17 cellular contexts compared by ENCODE assay signal in genomic region chr19:1441022-1441426, GRCh38. TPM values are rescaled to one million over a fixed set of nuclear protein-coding genes. Genes with fewer than 3 reads are reported as not detected.
A peak's percentile ranks its signal among the peaks of the same experiment; 100 is the strongest.
DNase-seq lines count a peak whose midpoint lies in the region; ATAC-seq, FAIRE-seq and TF ChIP-seq lines count a peak whose summit lies in the region.
"Had no signal": no experiment of that assay in that cellular context is flagged by ENCODE, and none has a peak within 500 bp of the region (broad histone marks: within the 10 kb centered on the region; RNA-seq: fewer than 3 reads in every experiment).

No MANE protein-coding gene starts in this region.

- no peak overlapping the region for H4K91ac ChIP-seq in H1 (replicated peaks; ENCODE audit: insufficient read length, low read length)

- no peak for TF ChIP-seq RAD21 in H1 (IDR thresholded peaks at IDR 0.05 in 1 of 2, conservative IDR thresholded peaks at IDR 0.05 in 1 of 2; ENCODE audit: low read depth in 2 of 2, low read length in 2 of 2)

- H2BK15ac ChIP-seq in H1 (ENCODE audit: low read length): no peak overlapping the region

- ATAC-seq in Panc1 (no peak), HG03439 (IDR thresholded peaks at IDR 0.05; ENCODE audit: unreplicated experiment) (no peak), HG03196 (IDR thresholded peaks at IDR 0.05; ENCODE audit: unreplicated experiment) (no peak)
- no peak for ATAC-seq in stimulated activated memory B cell treated with anti-CD40 and anti-IgM and Interleukin-4, amounts not matched to agents 10 μg/mL and 1 μg/mL and 100 μg/mL, for 72 hours
- ATAC-seq: heart right ventricle, left lung, pancreas had no signal

- H3K56ac ChIP-seq in H1 (replicated peaks; ENCODE audit: insufficient read length, low read depth, low read length): no peak overlapping the region

- no peak for FAIRE-seq in H1 (lab: Jason Lieb, UNC)
- FAIRE-seq: HTR-8/SVneo, pancreas had no signal

- no peaks in the 10 kb centered on the region for H3K27me3 Mint-ChIP-seq in activated naive CD4-positive, alpha-beta T cell treated with anti-CD3 and anti-CD28 coated beads, Interleukin-2, amount 50 U/mL, for 24 hours
- H3K27me3 Mint-ChIP-seq in stimulated activated memory B cell treated with anti-CD40 and anti-IgM and Interleukin-4, amounts not matched to agents 10 μg/mL and 1 μg/mL and 100 μg/mL, for 72 hours: no peaks in the 10 kb centered on the region

- no peak overlapping the region for H4K8ac ChIP-seq in H1 (ENCODE audit: extremely low read depth, insufficient read depth, low read length)

- TF ChIP-seq EP300 in H1 (IDR thresholded peaks at IDR 0.05; ENCODE audit: borderline replicate concordance in 1 of 2, low read depth in 2 of 2, low read length in 2 of 2): no peak

- no peaks in the 10 kb centered on the region for H3K9me3 Mint-ChIP-seq in activated naive CD4-positive, alpha-beta T cell treated with anti-CD3 and anti-CD28 coated beads, Interleukin-2, amount 50 U/mL, for 24 hours
- H3K9me3 Mint-ChIP-seq in stimulated activated memory B cell treated with anti-CD40 and anti-IgM and Interleukin-4, amounts not matched to agents 10 μg/mL and 1 μg/mL and 100 μg/mL, for 72 hours: no peaks in the 10 kb centered on the region

- no peak overlapping the region for H3K14ac ChIP-seq in H1 (ENCODE audit: insufficient read length)

- peak overlapping the region; percentile 89 for H3K27ac ChIP-seq in Panc1 (ENCODE audit: low read length)
- no peak overlapping the region for H3K27ac ChIP-seq in H1 (ENCODE audit: low read depth, low read length)
- H3K27ac ChIP-seq: heart right ventricle, left lung, pancreas had no signal

- H3K9ac ChIP-seq in H1 (replicated peaks in 1 of 4; ENCODE audit: extremely low read depth in 1 of 4, low read depth in 3 of 4, low read length in 3 of 4): no peak overlapping the region

- H2BK12ac ChIP-seq in H1 (ENCODE audit: low read depth, low read length): no peak overlapping the region

- BruUV-seq in Panc1 (replicated peaks; lab: Mats Ljungman, UMichigan): no TSS peak

- H4K5ac ChIP-seq in H1 (ENCODE audit: insufficient read length, low read depth, low read length): no peak overlapping the region

- H3K23me2 ChIP-seq in H1 (ENCODE audit: low read depth, low read length): peaks cover 3% of the 10 kb centered on the region; the same call in 1 of the 2 replicates

- H3K4me1 Mint-ChIP-seq in activated naive CD4-positive, alpha-beta T cell treated with anti-CD3 and anti-CD28 coated beads, Interleukin-2, amount 50 U/mL, for 24 hours: peaks cover 17% of the 10 kb centered on the region
- H3K4me1 Mint-ChIP-seq in stimulated activated memory B cell treated with anti-CD40 and anti-IgM and Interleukin-4, amounts not matched to agents 10 μg/mL and 1 μg/mL and 100 μg/mL, for 72 hours: peaks cover 52% of the 10 kb centered on the region

- peak overlapping the region; percentile 79 for H3K27ac Mint-ChIP-seq in activated naive CD4-positive, alpha-beta T cell treated with anti-CD3 and anti-CD28 coated beads, Interleukin-2, amount 50 U/mL, for 24 hours
- H3K27ac Mint-ChIP-seq in stimulated activated memory B cell treated with anti-CD40 and anti-IgM and Interleukin-4, amounts not matched to agents 10 μg/mL and 1 μg/mL and 100 μg/mL, for 72 hours: peak overlapping the region; percentile 97
- H3K27ac Mint-ChIP-seq: CD14-positive monocyte had no signal

- TF ChIP-seq POLR2A in H1 (IDR thresholded peaks at IDR 0.05; ENCODE audit: control extremely low read depth in 1 of 2, low read depth in 2 of 2, low read length in 2 of 2): no peak

- peaks cover 19 to 23% of the 10 kb centered on the region in 2 experiments for H4K20me1 ChIP-seq in H1 (replicated peaks in 1 of 2; ENCODE audit: control insufficient read depth in 1 of 2, insufficient read depth in 2 of 2, low read length in 2 of 2)

- no peak overlapping the region for H3K4ac ChIP-seq in H1 (replicated peaks; ENCODE audit: insufficient read length, low read depth, low read length)

- H3K4me1 ChIP-seq in Panc1 (ENCODE audit: control insufficient read depth, insufficient read depth, low read length): peaks cover 46% of the 10 kb centered on the region
- peaks cover 0 to 11% (median 4%) of the 10 kb centered on the region in 4 experiments; a peak in 5 of 7 replicates for H3K4me1 ChIP-seq in H1 (replicated peaks in 1 of 4; ENCODE audit: control insufficient read depth in 3 of 4, insufficient read depth in 4 of 4, low read length in 3 of 4)

- H3K36me3 ChIP-seq in Panc1 (ENCODE audit: control insufficient read depth, insufficient read depth, low read length): peaks cover 6% of the 10 kb centered on the region
- H3K36me3 ChIP-seq in H1 (ENCODE audit: control insufficient read depth in 2 of 4, insufficient read depth in 4 of 4, low read length in 3 of 4): peaks cover 26 to 37% (median 29%) of the 10 kb centered on the region in 4 experiments

- H2BK120ac ChIP-seq in H1 (replicated peaks; ENCODE audit: low read depth, low read length): no peak overlapping the region

- intact Hi-C loops in Panc1 (cut with micrococcal nuclease; ENCODE audit: unreplicated experiment): no loop called here

- 0 out of 2 replicates have a peak overlapping the region, but pooled peaks have one; percentile 9 for H2BK5ac ChIP-seq in H1 (ENCODE audit: low read depth, low read length)

- H3K4me3 ChIP-seq in Panc1 (ENCODE audit: low read depth in 2 of 2, low read length in 2 of 2) (peak overlapping the region in 1 of 2 experiments; percentile 86; a peak in 2 of 4 replicates), H1 (ENCODE audit: extremely low read depth in 1 of 4, insufficient read depth in 2 of 4, low read depth in 3 of 4, low read length in 4 of 4) (no peak overlapping the region)
- H3K4me3 ChIP-seq: heart right ventricle, pancreas had no signal

- peak overlapping the region; percentile 97 for H3K4me3 Mint-ChIP-seq in activated naive CD4-positive, alpha-beta T cell treated with anti-CD3 and anti-CD28 coated beads, Interleukin-2, amount 50 U/mL, for 24 hours
- H3K4me3 Mint-ChIP-seq in stimulated activated memory B cell treated with anti-CD40 and anti-IgM and Interleukin-4, amounts not matched to agents 10 μg/mL and 1 μg/mL and 100 μg/mL, for 72 hours: peak overlapping the region; percentile 98
- H3K4me3 Mint-ChIP-seq: CD14-positive monocyte had no signal

- H3K79me2 ChIP-seq in H1 (ENCODE audit: control insufficient read depth in 1 of 2, insufficient read depth in 2 of 2, low read length in 2 of 2): peaks cover 2 to 24% of the 10 kb centered on the region in 2 experiments; a peak in 3 of 4 replicates

- H3K27me3 ChIP-seq in Panc1 (ENCODE audit: control insufficient read depth, insufficient read depth, low read length) (no peaks in the 10 kb centered on the region), H1 (replicated peaks in 1 of 4; ENCODE audit: control insufficient read depth in 3 of 4, extremely low read depth in 1 of 4, insufficient read depth in 3 of 4, low read length in 3 of 4) (peaks cover 0 to 3% (median 3%) of the 10 kb centered on the region in 4 experiments; a peak in 3 of 7 replicates)
- H3K27me3 ChIP-seq: pancreas had no signal

- no peak overlapping the region for H2AFZ ChIP-seq in H1 (ENCODE audit: low read length)

- WGBS in H1 (ENCODE audit: extremely low coverage in 1 of 2, insufficient coverage in 1 of 2, insufficient read length in 1 of 2, insufficient replicate concordance in 2 of 2, low coverage in 1 of 2, low lambda C conversion rate in 2 of 2, missing lambda C conversion rate in 1 of 2), 2 experiments: 91% methylated on average over 9 of the region's 9 CpGs; no CpG with 5 or more reads in 1 of the 2 experiments

- no peaks in the 10 kb centered on the region for H3K9me3 ChIP-seq in Panc1 (ENCODE audit: control insufficient read depth, insufficient read depth, low read depth, low read length)
- H3K9me3 ChIP-seq in H1 (ENCODE audit: insufficient read depth in 2 of 2, low read depth in 1 of 2, low read length in 1 of 2): no peaks in the 10 kb centered on the region
- H3K9me3 ChIP-seq: heart right ventricle, left lung, pancreas had no signal

- peaks cover 4% of the 10 kb centered on the region for H3K79me1 ChIP-seq in H1 (ENCODE audit: low read depth, low read length)

- peaks cover 17% of the 10 kb centered on the region for H3K36me3 Mint-ChIP-seq in activated naive CD4-positive, alpha-beta T cell treated with anti-CD3 and anti-CD28 coated beads, Interleukin-2, amount 50 U/mL, for 24 hours
- peaks cover 43% of the 10 kb centered on the region for H3K36me3 Mint-ChIP-seq in stimulated activated memory B cell treated with anti-CD40 and anti-IgM and Interleukin-4, amounts not matched to agents 10 μg/mL and 1 μg/mL and 100 μg/mL, for 72 hours

- no peak overlapping the region; the same call in 1 of the 2 replicates for H3K18ac ChIP-seq in H1 (ENCODE audit: extremely low read depth, low read length)

- no peak overlapping the region for H3K4me2 ChIP-seq in H1 (ENCODE audit: insufficient read depth in 1 of 2, low read depth in 2 of 2, low read length in 2 of 2)

- CTCF ChIA-PET in Panc1 (lab: Charles Lee): no interaction called here
- CTCF ChIA-PET in H1 (lab: Charles Lee; ENCODE audit: partially characterized antibody): interaction anchor here (0.9 to 5.6 kb wide), 3 partner anchors 14 to 160 kb away, joined by 3 to 54 read pairs (median 3); no protein-coding TSS in a partner anchor

- POLR2A ChIA-PET in Panc1 (lab: Charles Lee): no interaction called here
- POLR2A ChIA-PET in H1 (lab: Charles Lee; ENCODE audit: partially characterized antibody): interaction anchor here (0.6 to 7.6 kb wide), 17 partner anchors 12 to 254 kb away, joined by 3 to 109 read pairs (median 4); partner anchors contain the start of gene APC2

- no peak for DNase-seq in activated naive CD4-positive, alpha-beta T cell treated with Interleukin-2 at 50 U/mL for 16 hours
- DNase-seq in Panc1 (ENCODE audit: low read depth, low spot score): no peak
- DNase-seq in H1 (ENCODE audit: low read depth in 1 of 2, low spot score in 2 of 2): no peak
- no peak for DNase-seq in NCI-H1694 treated with DMSO at 0.1 percent for 48 hours (lab: John Stamatoyannopoulos, UW)
- DNase-seq: activated CD4-positive, alpha-beta T cell treated with anti-CD3 and anti-CD28 coated beads, Interleukin-2, amount 50 U/mL, for 48 hours; heart right ventricle; left lung; NCI-H1436; NCI-H82; stimulated activated naive CD4-positive, alpha-beta T cell had no signal

- TF ChIP-seq CTCF in Panc1 (IDR thresholded peaks at IDR 0.05) (no peak), H1 (IDR thresholded peaks at IDR 0.05; ENCODE audit: control extremely low read depth in 1 of 3, insufficient read depth in 1 of 3, low read depth in 1 of 3, low read length in 3 of 3) (no peak)

- no peak overlapping the region for H3K23ac ChIP-seq in H1 (ENCODE audit: insufficient read length)

- in situ Hi-C loops in Panc1 (cut with HindIII; ENCODE audit: low pct_unique_long_range_greater_than_20kb, low sequenced_read_pairs): no loop called here

- H2BK20ac ChIP-seq in H1 (ENCODE audit: low read length): no peak overlapping the region

- H2AK5ac ChIP-seq in H1 (ENCODE audit: low read depth, low read length): no peak overlapping the region

RNA-seq across cellular contexts. Expression of gene RPS15, which starts 2.8 kb away (rescaled TPM):
- 1,067 TPM for total RNA-seq in Panc1 (2021; ENCODE audit: unreplicated experiment)
- 2,091 TPM for polyA plus RNA-seq in Panc1 (2012; ENCODE audit: insufficient read length)
- 1,562 and 1,589 TPM in 2 replicates for total RNA-seq in H1 (2021; fragmentation: NEBNext Ultra II Directional; extraction: Animal tissue kit (Norgen Biotek cat#: 25700))
- 3,890 and 4,770 TPM in 2 replicates for polyA plus RNA-seq in H1 (2011; rRNA removed)
- polyA plus RNA-seq in H1 (2011; cell fraction: cytosol; rRNA removed): 4,361 TPM
- 2,705 TPM for polyA plus RNA-seq in H1 (2011; cell fraction: nucleus; rRNA removed)
- polyA plus RNA-seq in H1 (2012, experiment 1 of 2): 2,291 to 3,052 TPM (median 2,740 TPM) in 4 replicates
- 8,937 TPM for polyA plus RNA-seq in H1 (2012, experiment 2 of 2)
- 2,700 TPM for polyA plus RNA-seq in H1 (2013, experiment 1 of 2)
- polyA plus RNA-seq in H1 (2013, experiment 2 of 2): 2,703 TPM
- polyA minus RNA-seq in H1 (2011; rRNA and poly(A)+ RNA removed): 313 and 344 TPM in 2 replicates
- polyA minus RNA-seq in H1 (2011; cell fraction: cytosol; rRNA and poly(A)+ RNA removed): 991 TPM
- 590 TPM for polyA minus RNA-seq in H1 (2011; cell fraction: nucleus; rRNA and poly(A)+ RNA removed)

RNA-seq across cellular contexts. Expression of gene APC2, which starts 8.9 kb away (rescaled TPM):
- 11.9 TPM for total RNA-seq in Panc1 (2021; ENCODE audit: unreplicated experiment)
- 14.5 TPM for polyA plus RNA-seq in Panc1 (2012; ENCODE audit: insufficient read length)
- 3.7 and 4.1 TPM in 2 replicates for total RNA-seq in H1 (2021; fragmentation: NEBNext Ultra II Directional; extraction: Animal tissue kit (Norgen Biotek cat#: 25700))
- 1.3 and 3.3 TPM in 2 replicates for polyA plus RNA-seq in H1 (2011; rRNA removed)
- 3.6 TPM for polyA plus RNA-seq in H1 (2011; cell fraction: cytosol; rRNA removed)
- polyA plus RNA-seq in H1 (2011; cell fraction: nucleus; rRNA removed): 12.1 TPM
- polyA plus RNA-seq in H1 (2012, experiment 1 of 2): 1.2 to 2.5 TPM (median 1.6 TPM) in 4 replicates
- polyA plus RNA-seq in H1 (2012, experiment 2 of 2): 0.91 TPM
- 0.39 TPM for polyA plus RNA-seq in H1 (2013, experiment 1 of 2)
- 0.31 TPM for polyA plus RNA-seq in H1 (2013, experiment 2 of 2)
- polyA minus RNA-seq in H1 (2011; rRNA and poly(A)+ RNA removed): 3.3 and 4.3 TPM in 2 replicates
- polyA minus RNA-seq in H1 (2011; cell fraction: cytosol; rRNA and poly(A)+ RNA removed): 7.2 TPM
- 16.9 TPM for polyA minus RNA-seq in H1 (2011; cell fraction: nucleus; rRNA and poly(A)+ RNA removed)
- polyA plus RNA-seq: CD14-positive monocyte had no signal

RNA-seq across cellular contexts. Expression of gene DAZAP1, which starts 33.6 kb away (rescaled TPM):
- total RNA-seq in Panc1 (2021; ENCODE audit: unreplicated experiment): 195 TPM
- polyA plus RNA-seq in Panc1 (2012; ENCODE audit: insufficient read length): 137 TPM
- 341 and 343 TPM in 2 replicates for total RNA-seq in H1 (2021; fragmentation: NEBNext Ultra II Directional; extraction: Animal tissue kit (Norgen Biotek cat#: 25700))
- 79.6 and 139 TPM in 2 replicates for polyA plus RNA-seq in H1 (2011; rRNA removed)
- 146 TPM for polyA plus RNA-seq in H1 (2011; cell fraction: cytosol; rRNA removed)
- 154 TPM for polyA plus RNA-seq in H1 (2011; cell fraction: nucleus; rRNA removed)
- 141 to 222 TPM (median 192 TPM) in 4 replicates for polyA plus RNA-seq in H1 (2012, experiment 1 of 2)
- polyA plus RNA-seq in H1 (2012, experiment 2 of 2): 169 TPM
- polyA plus RNA-seq in H1 (2013, experiment 1 of 2): 192 TPM
- 197 TPM for polyA plus RNA-seq in H1 (2013, experiment 2 of 2)
- polyA minus RNA-seq in H1 (2011; rRNA and poly(A)+ RNA removed): 44.1 and 52.1 TPM in 2 replicates
- polyA minus RNA-seq in H1 (2011; cell fraction: cytosol; rRNA and poly(A)+ RNA removed): 81.1 TPM
- polyA minus RNA-seq in H1 (2011; cell fraction: nucleus; rRNA and poly(A)+ RNA removed): 59.0 TPM

RNA-seq across cellular contexts. Expression of gene C19orf25, which starts 38.0 kb away (rescaled TPM):
- 34.7 TPM for total RNA-seq in Panc1 (2021; ENCODE audit: unreplicated experiment)
- 31.1 TPM for polyA plus RNA-seq in Panc1 (2012; ENCODE audit: insufficient read length)
- total RNA-seq in H1 (2021; fragmentation: NEBNext Ultra II Directional; extraction: Animal tissue kit (Norgen Biotek cat#: 25700)): 41.3 and 41.4 TPM in 2 replicates
- polyA plus RNA-seq in H1 (2011; rRNA removed): 67.4 and 92.2 TPM in 2 replicates
- 63.6 TPM for polyA plus RNA-seq in H1 (2011; cell fraction: cytosol; rRNA removed)
- 64.5 TPM for polyA plus RNA-seq in H1 (2011; cell fraction: nucleus; rRNA removed)
- 25.3 to 39.5 TPM (median 37.9 TPM) in 4 replicates for polyA plus RNA-seq in H1 (2012, experiment 1 of 2)
- 36.7 TPM for polyA plus RNA-seq in H1 (2012, experiment 2 of 2)
- 39.5 TPM for polyA plus RNA-seq in H1 (2013, experiment 1 of 2)
- 40.6 TPM for polyA plus RNA-seq in H1 (2013, experiment 2 of 2)
- polyA minus RNA-seq in H1 (2011; rRNA and poly(A)+ RNA removed): 12.2 and 15.1 TPM in 2 replicates
- polyA minus RNA-seq in H1 (2011; cell fraction: cytosol; rRNA and poly(A)+ RNA removed): 22.1 TPM
- 35.7 TPM for polyA minus RNA-seq in H1 (2011; cell fraction: nucleus; rRNA and poly(A)+ RNA removed)

RNA-seq across cellular contexts. Expression of gene GAMT, which starts 39.7 kb away (rescaled TPM):
- 21.2 TPM for total RNA-seq in Panc1 (2021; ENCODE audit: unreplicated experiment)
- 52.6 TPM for polyA plus RNA-seq in Panc1 (2012; ENCODE audit: insufficient read length)
- 17.2 TPM in 2 replicates for total RNA-seq in H1 (2021; fragmentation: NEBNext Ultra II Directional; extraction: Animal tissue kit (Norgen Biotek cat#: 25700))
- 35.6 and 45.3 TPM in 2 replicates for polyA plus RNA-seq in H1 (2011; rRNA removed)
- polyA plus RNA-seq in H1 (2011; cell fraction: cytosol; rRNA removed): 29.1 TPM
- 28.0 TPM for polyA plus RNA-seq in H1 (2011; cell fraction: nucleus; rRNA removed)
- 12.3 to 28.3 TPM (median 23.6 TPM) in 4 replicates for polyA plus RNA-seq in H1 (2012, experiment 1 of 2)
- polyA plus RNA-seq in H1 (2012, experiment 2 of 2): 21.6 TPM
- 17.8 TPM for polyA plus RNA-seq in H1 (2013, experiment 1 of 2)
- polyA plus RNA-seq in H1 (2013, experiment 2 of 2): 16.9 TPM
- polyA minus RNA-seq in H1 (2011; rRNA and poly(A)+ RNA removed): 9.2 and 9.5 TPM in 2 replicates
- polyA minus RNA-seq in H1 (2011; cell fraction: cytosol; rRNA and poly(A)+ RNA removed): 12.3 TPM
- polyA minus RNA-seq in H1 (2011; cell fraction: nucleus; rRNA and poly(A)+ RNA removed): 10.1 TPM
